In genomic region chr1:1343811-1344421, GRCh38 we compare ENCODE assay signal across 21 cellular contexts. TPM values are rescaled to one million over a fixed set of nuclear protein-coding genes. Genes with fewer than 3 reads are reported as not detected.
DNase-seq lines count a peak whose midpoint lies in the region; ATAC-seq and TF ChIP-seq lines count a peak whose summit lies in the region.
"Had no signal": no experiment of that assay in that cellular context is flagged by ENCODE, and none has a peak within 500 bp of the region (broad histone marks: within the 10 kb centered on the region; RNA-seq: fewer than 3 reads in every experiment).

No MANE protein-coding gene starts in this region.

- in situ Hi-C loops in HAP-1 (cut with MboI; ENCODE audit: low sequenced_read_pairs) = no loop called here

- DNase-seq in activated naive CD4-positive, alpha-beta T cell treated with anti-CD3 and anti-CD28 coated beads, Interleukin-2, amount 10 ng/mL, durations not matched to agents 7 days and 5 days = no peak
- no peak for DNase-seq in activated naive CD4-positive, alpha-beta T cell treated with Interleukin-2 at 50 U/mL for 16 hours
- DNase-seq in breast epithelium (ENCODE audit: low spot score in 2 of 2) = no peak
- no peak for DNase-seq in tibial nerve (ENCODE audit: low spot score in 2 of 2)
- no peak for DNase-seq in posterior vena cava (ENCODE audit: low spot score)
- DNase-seq in HAP-1 (ENCODE audit: low spot score in 2 of 2) = no peak
- DNase-seq: NCI-H146; NCI-H2171 treated with DMSO at 0.1 percent for 48 hours; stimulated activated naive CD4-positive, alpha-beta T cell had no signal

- no peak for TF ChIP-seq EP300 in tibial nerve (IDR thresholded peaks at IDR 0.05)

- H3K27me3 Mint-ChIP-seq in activated naive CD4-positive, alpha-beta T cell treated with anti-CD3 and anti-CD28 coated beads, Interleukin-2, amount 10 ng/mL, durations not matched to agents 7 days and 5 days = no peaks in the 10 kb centered on the region
- H3K27me3 Mint-ChIP-seq: activated CD4-positive, alpha-beta T cell treated with anti-CD3 and anti-CD28 coated beads for 36 hours; activated naive CD8-positive, alpha-beta T cell treated with anti-CD3 and anti-CD28 coated beads, Interleukin-2, amount 50 U/mL, for 24 hours; B cell had no signal

- no peak overlapping the region for H3K4me3 Mint-ChIP-seq in activated naive CD4-positive, alpha-beta T cell treated with anti-CD3 and anti-CD28 coated beads, Interleukin-2, amount 10 ng/mL, durations not matched to agents 7 days and 5 days
- H3K4me3 Mint-ChIP-seq: activated CD4-positive, alpha-beta T cell treated with anti-CD3 and anti-CD28 coated beads for 36 hours; activated naive CD8-positive, alpha-beta T cell treated with anti-CD3 and anti-CD28 coated beads, Interleukin-2, amount 50 U/mL, for 24 hours; B cell had no signal

- TF ChIP-seq POLR2A in breast epithelium (IDR thresholded peaks at IDR 0.05) (no peak), tibial nerve (IDR thresholded peaks at IDR 0.05) (no peak)

- H3K4me3 ChIP-seq in breast epithelium (no peak overlapping the region), mucosa of stomach (ENCODE audit: low read length) (no peak overlapping the region), tibial nerve (no peak overlapping the region), HAP-1 (no peak overlapping the region)
- H3K4me3 ChIP-seq: left lung, upper lobe of left lung had no signal

- H3K27me3 ChIP-seq in breast epithelium (no peaks in the 10 kb centered on the region), mucosa of stomach (ENCODE audit: control insufficient read depth, insufficient read depth, low read length) (no peaks in the 10 kb centered on the region), tibial nerve (no peaks in the 10 kb centered on the region), HAP-1 (ENCODE audit: low read depth) (no peaks in the 10 kb centered on the region)
- H3K27me3 ChIP-seq: left lung, upper lobe of left lung had no signal

- peak overlapping the region; percentile 36 for H3K9ac ChIP-seq in mucosa of stomach (ENCODE audit: low read length)
- H3K9ac ChIP-seq: SK-N-SH had no signal

- WGBS in tibial nerve, 2 donors = 75 to 83% methylated on average over 8 to 16 of the region's 24 CpGs

- H3K36me3 Mint-ChIP-seq in activated naive CD4-positive, alpha-beta T cell treated with anti-CD3 and anti-CD28 coated beads, Interleukin-2, amount 10 ng/mL, durations not matched to agents 7 days and 5 days = peaks cover 21% of the 10 kb centered on the region

- CTCF ChIA-PET in activated naive CD4-positive, alpha-beta T cell treated with anti-CD3 and anti-CD28 coated beads, Interleukin-2, amount 10 ng/mL, durations not matched to agents 7 days and 5 days (lab: Charles Lee) = no interaction called here

- TF ChIP-seq CTCF in breast epithelium (IDR thresholded peaks at IDR 0.05) (no peak), tibial nerve (IDR thresholded peaks at IDR 0.05) (no peak)

- H3K4me1 ChIP-seq in breast epithelium (peaks cover 9 to 26% of the 10 kb centered on the region in 2 donors), mucosa of stomach (ENCODE audit: control insufficient read depth, insufficient read depth, low read length) (peaks cover 47% of the 10 kb centered on the region), tibial nerve (peaks cover 0 to 63% (median 45%) of the 10 kb centered on the region in 4 donors), HAP-1 (no peaks in the 10 kb centered on the region)

- peaks cover 9% of the 10 kb centered on the region for H3K9me3 Mint-ChIP-seq in activated naive CD4-positive, alpha-beta T cell treated with anti-CD3 and anti-CD28 coated beads, Interleukin-2, amount 10 ng/mL, durations not matched to agents 7 days and 5 days
- H3K9me3 Mint-ChIP-seq: activated naive CD8-positive, alpha-beta T cell treated with anti-CD3 and anti-CD28 coated beads, Interleukin-2, amount 50 U/mL, for 24 hours had no signal

- intact Hi-C loops in breast epithelium (cut with DNase I; ENCODE audit: low total_unique reads) = no loop called here
- intact Hi-C loops in posterior vena cava (cut with DNase I) = no loop called here

- H3K9me3 ChIP-seq in breast epithelium (no peaks in the 10 kb centered on the region), mucosa of stomach (ENCODE audit: control insufficient read depth, low read length) (no peaks in the 10 kb centered on the region), tibial nerve (no peaks in the 10 kb centered on the region), HAP-1 (no peaks in the 10 kb centered on the region)
- H3K9me3 ChIP-seq: left lung, neutrophil, SK-N-SH, upper lobe of left lung had no signal

- H3K4me1 Mint-ChIP-seq in activated naive CD4-positive, alpha-beta T cell treated with anti-CD3 and anti-CD28 coated beads, Interleukin-2, amount 10 ng/mL, durations not matched to agents 7 days and 5 days = peaks cover 15% of the 10 kb centered on the region

- no peak for ATAC-seq in HG02870 (IDR thresholded peaks at IDR 0.05; ENCODE audit: unreplicated experiment)

- peak overlapping the region; percentile 37 for H3K27ac Mint-ChIP-seq in activated naive CD4-positive, alpha-beta T cell treated with anti-CD3 and anti-CD28 coated beads, Interleukin-2, amount 10 ng/mL, durations not matched to agents 7 days and 5 days
- H3K27ac Mint-ChIP-seq: activated CD4-positive, alpha-beta T cell treated with anti-CD3 and anti-CD28 coated beads for 36 hours; activated naive CD8-positive, alpha-beta T cell treated with anti-CD3 and anti-CD28 coated beads, Interleukin-2, amount 50 U/mL, for 24 hours; B cell had no signal

- H3K36me3 ChIP-seq in breast epithelium (no peaks in the 10 kb centered on the region), mucosa of stomach (ENCODE audit: control insufficient read depth, insufficient read depth, low read length) (no peaks in the 10 kb centered on the region), tibial nerve (peaks cover 0 to 34% (median 3%) of the 10 kb centered on the region in 3 donors), HAP-1 (replicated peaks) (peaks cover 18% of the 10 kb centered on the region)

- H3K27ac ChIP-seq in breast epithelium = peak overlapping the region; percentile 66 to 68
- peak overlapping the region in 3 of 4 donors; percentile 60 to 91 (median 72) for H3K27ac ChIP-seq in tibial nerve
- H3K27ac ChIP-seq: 22Rv1, neutrophil had no signal

RNA-seq across cellular contexts. Expression of gene DVL1, which starts 5.3 kb away (rescaled TPM):
- total RNA-seq in breast epithelium (10 to 100 TPM; 55.2 to 70.1 (median 55.2) TPM), tibial nerve (100 to 1,000 TPM; 130 to 191 (median 144) TPM), posterior vena cava (10 to 100 TPM; 45.9 to 61.9 TPM)

RNA-seq across cellular contexts. Expression of gene TAS1R3, which starts 12.8 kb away (rescaled TPM):
- total RNA-seq in breast epithelium (under 1 TPM in 2 of 3 donors, not detected in 1; 0.16 to 0.33 TPM), tibial nerve (1 to 10 TPM in 1 of 4 donors, under 1 TPM in 3; 0.21 to 1.2 (median 0.63) TPM), posterior vena cava (under 1 TPM in 1 of 2 donors, not detected in 1; 0.09 TPM)
- total RNA-seq: epithelial cell of proximal tubule, M059J had no signal

RNA-seq across cellular contexts. Expression of gene MXRA8, which starts 14.4 kb away (rescaled TPM):
- 100 to 1,000 TPM in 1 of 3 donors, 10 to 100 TPM in 2; 93.4 to 308 (median 99.8) TPM for total RNA-seq in breast epithelium
- total RNA-seq in tibial nerve = 100 to 1,000 TPM; 351 to 659 (median 448) TPM
- 100 to 1,000 TPM; 104 to 174 TPM for total RNA-seq in posterior vena cava
- total RNA-seq: B cell had no signal

RNA-seq across cellular contexts. Expression of gene CPTP, which starts 19.3 kb away (rescaled TPM):
- total RNA-seq in breast epithelium = 10 to 100 TPM in 2 of 3 donors, 1 to 10 TPM in 1; 9.0 to 16.4 (median 13.4) TPM
- 10 to 100 TPM; 12.0 to 24.9 (median 18.8) TPM for total RNA-seq in tibial nerve
- total RNA-seq in posterior vena cava = 10 to 100 TPM; 11.6 to 14.1 TPM

RNA-seq across cellular contexts. Expression of gene INTS11, which starts 19.5 kb away (rescaled TPM):
- total RNA-seq in breast epithelium (100 to 1,000 TPM in 2 of 3 donors, 10 to 100 TPM in 1; 68.6 to 125 (median 119) TPM), tibial nerve (100 to 1,000 TPM; 118 to 241 (median 157) TPM), posterior vena cava (10 to 100 TPM; 61.8 to 65.6 TPM)
